In the genomic region with DNA sequence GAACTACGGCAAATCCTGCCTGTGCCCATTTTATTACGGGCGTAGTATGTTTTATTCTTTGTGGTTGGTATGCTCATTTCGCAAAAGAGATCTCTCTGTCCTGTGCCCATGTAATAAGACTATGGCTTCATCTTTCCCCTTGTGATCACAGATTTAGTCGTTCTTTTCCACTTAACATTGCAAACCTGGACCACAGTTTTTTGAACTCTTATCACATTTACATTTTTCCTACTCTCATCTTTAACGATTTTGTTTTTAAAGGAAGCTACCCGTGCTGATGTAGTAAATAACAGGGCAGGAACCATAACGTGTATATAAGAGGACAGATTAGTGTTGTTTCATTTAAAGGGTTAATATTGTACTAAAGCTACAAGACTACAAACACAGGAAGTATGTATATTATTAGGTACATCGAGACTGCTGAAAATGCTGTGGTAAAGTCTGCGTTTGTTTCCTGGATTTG, we compare ENCODE assay signal across 8 cellular contexts. TPM values are rescaled to one million over a fixed set of nuclear protein-coding genes. Genes with fewer than 3 reads are reported as not detected.
DNase-seq lines count a peak whose midpoint lies in the region; ATAC-seq, FAIRE-seq and TF ChIP-seq lines count a peak whose summit lies in the region.

No MANE protein-coding gene starts in this region.

- FAIRE-seq in GM12892 (lab: Jason Lieb, UNC), result no peak

- peaks cover 24% of the 10 kb centered on the region for H3K36me3 Mint-ChIP-seq in central memory CD8-positive, alpha-beta T cell (ENCODE audit: insufficient read depth)

- no peaks in the 10 kb centered on the region for H3K9me3 ChIP-seq in mucosa of descending colon

- TF ChIP-seq CTCF in NB4 (IDR thresholded peaks at IDR 0.05; ENCODE audit: low read depth, low read length) (no peak), mucosa of descending colon (IDR thresholded peaks at IDR 0.05) (no peak)

- H3K36me3 ChIP-seq in mucosa of descending colon (ENCODE audit: low read depth), result no peaks in the 10 kb centered on the region

- intact Hi-C loops in mucosa of descending colon (cut with DNase I, micrococcal nuclease), result no loop called here

- ATAC-seq in central memory CD8-positive, alpha-beta T cell (replicated peaks; ENCODE audit: extremely low read depth, poor library complexity, severe bottlenecking), result peak; percentile 1
- ATAC-seq in mucosa of descending colon (peak; percentile 0), HG02571 (IDR thresholded peaks at IDR 0.05; ENCODE audit: unreplicated experiment) (no peak), HG03378 (IDR thresholded peaks at IDR 0.05; ENCODE audit: unreplicated experiment) (no peak)

- H3K27ac Mint-ChIP-seq in central memory CD8-positive, alpha-beta T cell (ENCODE audit: low read depth), result peak overlapping the region; percentile 84

- no peaks in the 10 kb centered on the region for H3K9me3 Mint-ChIP-seq in central memory CD8-positive, alpha-beta T cell

- no peaks in the 10 kb centered on the region for H3K27me3 Mint-ChIP-seq in central memory CD8-positive, alpha-beta T cell

- H3K4me3 ChIP-seq in NB4 (ENCODE audit: low read depth, low read length), result peak overlapping the region; percentile 77
- peak overlapping the region; percentile 47 for H3K4me3 ChIP-seq in mucosa of descending colon

- peaks cover 7% of the 10 kb centered on the region for H3K4me1 ChIP-seq in mucosa of descending colon (ENCODE audit: low read depth)

- no peak for DNase-seq in GM12892 (ENCODE audit: insufficient read length)
- peak; percentile 58 for DNase-seq in NB4 (ENCODE audit: low read depth)
- DNase-seq in central memory CD8-positive, alpha-beta T cell (ENCODE audit: low spot score in 2 of 2), result no peak
- no peak for DNase-seq in mucosa of descending colon
- no peak for DNase-seq in NCI-H1436 (lab: John Stamatoyannopoulos, UW)
- no peak for DNase-seq in activated CD8-positive, alpha-beta memory T cell treated with anti-CD3 and anti-CD28 coated beads, Interleukin-2, amount 50 U/mL, for 48 hours

- peak overlapping the region; percentile 89 for H3K4me3 Mint-ChIP-seq in central memory CD8-positive, alpha-beta T cell

- 0 out of 2 replicates have a peak, but pooled peaks have one; percentile 32 for TF ChIP-seq POLR2A in GM12892 (IDR thresholded peaks at IDR 0.05; ENCODE audit: low read depth, low read length)
- TF ChIP-seq POLR2A in NB4 (IDR thresholded peaks at IDR 0.05; ENCODE audit: extremely low read depth, insufficient read length), result no peak

- H3K4me1 Mint-ChIP-seq in central memory CD8-positive, alpha-beta T cell, result peaks cover 38% of the 10 kb centered on the region

RNA-seq across cellular contexts. Expression of a gene that starts 3.1 kb away (rescaled TPM):
- polyA plus RNA-seq in GM12892 (2012; ENCODE audit: missing spikeins), result 57.9 TPM
- total RNA-seq in mucosa of descending colon, result 10 to 100 TPM; 27.6 to 81.5 (median 46.1) TPM

Comparison
In these comparisons a context has a peak if more than half of its experiments do, and no peak if none do; other contexts are left out.
1. ATAC-seq: peak in central memory CD8-positive, alpha-beta T cell (single experiment) and mucosa of descending colon (single experiment); none in HG02571 (single experiment) and HG03378 (single experiment).